35 cellular contexts compared by ENCODE assay signal in the genomic region with DNA sequence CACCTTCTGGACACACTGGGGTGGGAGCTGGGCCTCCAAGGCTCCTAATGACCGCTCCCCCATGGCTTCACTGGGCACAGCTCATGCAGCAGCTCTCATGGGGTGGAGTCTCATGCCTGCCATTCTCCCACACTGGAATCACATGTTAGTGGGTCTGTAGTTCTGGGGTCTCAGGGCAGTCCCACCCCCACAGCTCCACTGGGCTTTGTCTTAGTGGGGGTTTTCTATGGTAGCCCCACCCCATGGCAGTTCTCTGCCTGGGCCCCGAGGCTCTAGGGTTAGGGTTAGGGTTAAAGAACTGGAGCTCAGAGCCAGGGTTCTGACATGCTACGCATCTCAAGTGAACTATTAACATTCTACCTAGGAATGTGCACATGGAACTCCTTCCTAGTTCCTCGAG.
"Had no signal": no experiment of that assay in that cellular context is flagged by ENCODE, and none has a peak within 500 bp of the region (broad histone marks: within the 10 kb centered on the region; RNA-seq: fewer than 3 reads in every experiment).

No MANE protein-coding gene starts in this region.

- H3K9me3 ChIP-seq: MG63 had no signal

- DNase-seq: Karpas-422, Kasumi-1, MG63, MM.1S, MV-4-11, NCI-H1048, NCI-H1092, NCI-H1092 treated with DMSO at 0.1 percent for 48 hours, NCI-H1105, NCI-H1105 treated with DMSO at 0.1 percent for 48 hours, NCI-H1417, NCI-H1417 treated with DMSO at 0.1 percent for 48 hours, NCI-H1436, NCI-H1436 treated with DMSO at 0.1 percent for 48 hours, NCI-H146, NCI-H1694, NCI-H1694 treated with DMSO at 0.1 percent for 48 hours, NCI-H187, NCI-H187 treated with DMSO at 0.1 percent for 48 hours, NCI-H1930, NCI-H2029, NCI-H2029 treated with DMSO at 0.1 percent for 48 hours, NCI-H2081, NCI-H2081 treated with DMSO at 0.1 percent for 48 hours, NCI-H2107, NCI-H2171, NCI-H2171 treated with DMSO at 0.1 percent for 48 hours, NCI-H2227 treated with DMSO at 0.1 percent for 48 hours, NCI-H226, NCI-H345, NCI-H446, NCI-H446 treated with DMSO at 0.1 percent for 48 hours, NCI-H510A, NCI-H510A treated with DMSO at 0.1 percent for 48 hours had no signal

- H3K27me3 ChIP-seq: MG63 had no signal

- H3K4me3 ChIP-seq: MG63 had no signal

- H3K27ac ChIP-seq: KMS-11 had no signal

- H3K9ac ChIP-seq: KMS-11 had no signal

- H3K4me2 ChIP-seq: KMS-11 had no signal

- H3K36me3 ChIP-seq: MG63 had no signal
